ENCODE assay signal across 1 cellular context in genomic region chr14:56199095-56199975, GRCh38.
TF ChIP-seq lines count a peak whose summit lies in the region.

No MANE protein-coding gene starts in this region.

TF ChIP-seq in K562, 482 proteins besides CTCF, POLR2A, EP300 and RAD21 (continued from another document and continues in another):
- TF ChIP-seq ZNF507 (tag; conservative IDR thresholded peaks at IDR 0.05), result no peak
- no peak for TF ChIP-seq PTTG1 (tag; IDR thresholded peaks at IDR 0.05; ENCODE audit: low read depth)
- peak; percentile 35; the same call in 1 of the 2 replicates for TF ChIP-seq TEAD2 (tag; IDR thresholded peaks at IDR 0.05)
- TF ChIP-seq TARDBP (IDR thresholded peaks at IDR 0.05), result no peak
- TF ChIP-seq E2F3 (CRISPR knock-in tag; IDR thresholded peaks at IDR 0.05), result no peak
- TF ChIP-seq ZNF76 (CRISPR knock-in tag; IDR thresholded peaks at IDR 0.05; ENCODE audit: borderline replicate concordance), result no peak
- no peak for TF ChIP-seq STAT5A (IDR thresholded peaks at IDR 0.05; ENCODE audit: borderline replicate concordance, low read length)
- TF ChIP-seq HDAC1 (IDR thresholded peaks at IDR 0.05), result no peak
- TF ChIP-seq, protein P1, sequence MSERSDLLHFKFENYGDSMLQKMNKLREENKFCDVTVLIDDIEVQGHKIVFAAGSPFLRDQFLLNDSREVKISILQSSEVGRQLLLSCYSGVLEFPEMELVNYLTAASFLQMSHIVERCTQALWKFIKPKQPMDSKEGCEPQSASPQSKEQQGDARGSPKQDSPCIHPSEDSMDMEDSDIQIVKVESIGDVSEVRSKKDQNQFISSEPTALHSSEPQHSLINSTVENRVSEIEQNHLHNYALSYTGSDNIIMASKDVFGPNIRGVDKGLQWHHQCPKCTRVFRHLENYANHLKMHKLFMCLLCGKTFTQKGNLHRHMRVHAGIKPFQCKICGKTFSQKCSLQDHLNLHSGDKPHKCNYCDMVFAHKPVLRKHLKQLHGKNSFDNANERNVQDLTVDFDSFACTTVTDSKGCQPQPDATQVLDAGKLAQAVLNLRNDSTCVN (CRISPR knock-in tag; IDR thresholded peaks at IDR 0.05), result no peak
- peak; percentile 59; the same call in 1 of the 2 replicates for TF ChIP-seq GTF2A2 (tag; IDR thresholded peaks at IDR 0.05)
- TF ChIP-seq NFRKB (IDR thresholded peaks at IDR 0.05; ENCODE audit: low read depth), result peak; percentile 68; the same call in 1 of the 2 replicates
- no peak for TF ChIP-seq ZNF586 (CRISPR knock-in tag; conservative IDR thresholded peaks at IDR 0.05)
- TF ChIP-seq, protein P2, sequence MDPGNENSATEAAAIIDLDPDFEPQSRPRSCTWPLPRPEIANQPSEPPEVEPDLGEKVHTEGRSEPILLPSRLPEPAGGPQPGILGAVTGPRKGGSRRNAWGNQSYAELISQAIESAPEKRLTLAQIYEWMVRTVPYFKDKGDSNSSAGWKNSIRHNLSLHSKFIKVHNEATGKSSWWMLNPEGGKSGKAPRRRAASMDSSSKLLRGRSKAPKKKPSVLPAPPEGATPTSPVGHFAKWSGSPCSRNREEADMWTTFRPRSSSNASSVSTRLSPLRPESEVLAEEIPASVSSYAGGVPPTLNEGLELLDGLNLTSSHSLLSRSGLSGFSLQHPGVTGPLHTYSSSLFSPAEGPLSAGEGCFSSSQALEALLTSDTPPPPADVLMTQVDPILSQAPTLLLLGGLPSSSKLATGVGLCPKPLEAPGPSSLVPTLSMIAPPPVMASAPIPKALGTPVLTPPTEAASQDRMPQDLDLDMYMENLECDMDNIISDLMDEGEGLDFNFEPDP (CRISPR knock-in tag; IDR thresholded peaks at IDR 0.05), result no peak
- no peak for TF ChIP-seq HDAC2 (IDR thresholded peaks at IDR 0.05)
- TF ChIP-seq NR4A1 (CRISPR knock-in tag; IDR thresholded peaks at IDR 0.05), result no peak
- TF ChIP-seq NR4A1 (tag; IDR thresholded peaks at IDR 0.05), result no peak
- TF ChIP-seq EP400 (IDR thresholded peaks at IDR 0.05), result peak; percentile 19; the same call in 1 of the 2 replicates
- no peak for TF ChIP-seq XRCC5 (IDR thresholded peaks at IDR 0.05; ENCODE audit: low read depth, low read length)
- TF ChIP-seq, protein P3, sequence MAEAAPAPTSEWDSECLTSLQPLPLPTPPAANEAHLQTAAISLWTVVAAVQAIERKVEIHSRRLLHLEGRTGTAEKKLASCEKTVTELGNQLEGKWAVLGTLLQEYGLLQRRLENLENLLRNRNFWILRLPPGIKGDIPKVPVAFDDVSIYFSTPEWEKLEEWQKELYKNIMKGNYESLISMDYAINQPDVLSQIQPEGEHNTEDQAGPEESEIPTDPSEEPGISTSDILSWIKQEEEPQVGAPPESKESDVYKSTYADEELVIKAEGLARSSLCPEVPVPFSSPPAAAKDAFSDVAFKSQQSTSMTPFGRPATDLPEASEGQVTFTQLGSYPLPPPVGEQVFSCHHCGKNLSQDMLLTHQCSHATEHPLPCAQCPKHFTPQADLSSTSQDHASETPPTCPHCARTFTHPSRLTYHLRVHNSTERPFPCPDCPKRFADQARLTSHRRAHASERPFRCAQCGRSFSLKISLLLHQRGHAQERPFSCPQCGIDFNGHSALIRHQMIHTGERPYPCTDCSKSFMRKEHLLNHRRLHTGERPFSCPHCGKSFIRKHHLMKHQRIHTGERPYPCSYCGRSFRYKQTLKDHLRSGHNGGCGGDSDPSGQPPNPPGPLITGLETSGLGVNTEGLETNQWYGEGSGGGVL (CRISPR knock-in tag; IDR thresholded peaks at IDR 0.05), result no peak
- TF ChIP-seq IFI16 (CRISPR knock-in tag; IDR thresholded peaks at IDR 0.05), result no peak
- TF ChIP-seq PTRF (tag; IDR thresholded peaks at IDR 0.05), result no peak
- TF ChIP-seq KAT8 (IDR thresholded peaks at IDR 0.05; ENCODE audit: low read depth), result no peak
- no peak for TF ChIP-seq HMG20B (CRISPR knock-in tag; IDR thresholded peaks at IDR 0.05)
- TF ChIP-seq GABPB2 (CRISPR knock-in tag; conservative IDR thresholded peaks at IDR 0.05), result no peak
- no peak for TF ChIP-seq MIER1 (IDR thresholded peaks at IDR 0.05; ENCODE audit: low read depth)
- TF ChIP-seq, protein P4, sequence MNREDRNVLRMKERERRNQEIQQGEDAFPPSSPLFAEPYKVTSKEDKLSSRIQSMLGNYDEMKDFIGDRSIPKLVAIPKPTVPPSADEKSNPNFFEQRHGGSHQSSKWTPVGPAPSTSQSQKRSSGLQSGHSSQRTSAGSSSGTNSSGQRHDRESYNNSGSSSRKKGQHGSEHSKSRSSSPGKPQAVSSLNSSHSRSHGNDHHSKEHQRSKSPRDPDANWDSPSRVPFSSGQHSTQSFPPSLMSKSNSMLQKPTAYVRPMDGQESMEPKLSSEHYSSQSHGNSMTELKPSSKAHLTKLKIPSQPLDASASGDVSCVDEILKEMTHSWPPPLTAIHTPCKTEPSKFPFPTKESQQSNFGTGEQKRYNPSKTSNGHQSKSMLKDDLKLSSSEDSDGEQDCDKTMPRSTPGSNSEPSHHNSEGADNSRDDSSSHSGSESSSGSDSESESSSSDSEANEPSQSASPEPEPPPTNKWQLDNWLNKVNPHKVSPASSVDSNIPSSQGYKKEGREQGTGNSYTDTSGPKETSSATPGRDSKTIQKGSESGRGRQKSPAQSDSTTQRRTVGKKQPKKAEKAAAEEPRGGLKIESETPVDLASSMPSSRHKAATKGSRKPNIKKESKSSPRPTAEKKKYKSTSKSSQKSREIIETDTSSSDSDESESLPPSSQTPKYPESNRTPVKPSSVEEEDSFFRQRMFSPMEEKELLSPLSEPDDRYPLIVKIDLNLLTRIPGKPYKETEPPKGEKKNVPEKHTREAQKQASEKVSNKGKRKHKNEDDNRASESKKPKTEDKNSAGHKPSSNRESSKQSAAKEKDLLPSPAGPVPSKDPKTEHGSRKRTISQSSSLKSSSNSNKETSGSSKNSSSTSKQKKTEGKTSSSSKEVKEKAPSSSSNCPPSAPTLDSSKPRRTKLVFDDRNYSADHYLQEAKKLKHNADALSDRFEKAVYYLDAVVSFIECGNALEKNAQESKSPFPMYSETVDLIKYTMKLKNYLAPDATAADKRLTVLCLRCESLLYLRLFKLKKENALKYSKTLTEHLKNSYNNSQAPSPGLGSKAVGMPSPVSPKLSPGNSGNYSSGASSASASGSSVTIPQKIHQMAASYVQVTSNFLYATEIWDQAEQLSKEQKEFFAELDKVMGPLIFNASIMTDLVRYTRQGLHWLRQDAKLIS (CRISPR knock-in tag; IDR thresholded peaks at IDR 0.05), result no peak
- peak; percentile 51 to 64; a peak in 2 of 4 replicates for TF ChIP-seq FOXK2 (conservative IDR thresholded peaks at IDR 0.05 in 1 of 2, IDR thresholded peaks at IDR 0.05 in 1 of 2; ENCODE audit: low read depth in 2 of 2)
- no peak for TF ChIP-seq RBM25 (IDR thresholded peaks at IDR 0.05; ENCODE audit: low read depth, low read length, severe bottlenecking)
- TF ChIP-seq MTA3 (IDR thresholded peaks at IDR 0.05; ENCODE audit: borderline replicate concordance), result no peak
- TF ChIP-seq ARID4B (CRISPR knock-in tag; IDR thresholded peaks at IDR 0.05), result no peak
- TF ChIP-seq ZNF280B (CRISPR knock-in tag; IDR thresholded peaks at IDR 0.05), result no peak
- TF ChIP-seq SRSF3 (IDR thresholded peaks at IDR 0.05; ENCODE audit: insufficient read depth, low read length), result no peak
- TF ChIP-seq ZC3H4 (CRISPR knock-in tag; IDR thresholded peaks at IDR 0.05; ENCODE audit: borderline replicate concordance), result no peak
- TF ChIP-seq, protein P5, sequence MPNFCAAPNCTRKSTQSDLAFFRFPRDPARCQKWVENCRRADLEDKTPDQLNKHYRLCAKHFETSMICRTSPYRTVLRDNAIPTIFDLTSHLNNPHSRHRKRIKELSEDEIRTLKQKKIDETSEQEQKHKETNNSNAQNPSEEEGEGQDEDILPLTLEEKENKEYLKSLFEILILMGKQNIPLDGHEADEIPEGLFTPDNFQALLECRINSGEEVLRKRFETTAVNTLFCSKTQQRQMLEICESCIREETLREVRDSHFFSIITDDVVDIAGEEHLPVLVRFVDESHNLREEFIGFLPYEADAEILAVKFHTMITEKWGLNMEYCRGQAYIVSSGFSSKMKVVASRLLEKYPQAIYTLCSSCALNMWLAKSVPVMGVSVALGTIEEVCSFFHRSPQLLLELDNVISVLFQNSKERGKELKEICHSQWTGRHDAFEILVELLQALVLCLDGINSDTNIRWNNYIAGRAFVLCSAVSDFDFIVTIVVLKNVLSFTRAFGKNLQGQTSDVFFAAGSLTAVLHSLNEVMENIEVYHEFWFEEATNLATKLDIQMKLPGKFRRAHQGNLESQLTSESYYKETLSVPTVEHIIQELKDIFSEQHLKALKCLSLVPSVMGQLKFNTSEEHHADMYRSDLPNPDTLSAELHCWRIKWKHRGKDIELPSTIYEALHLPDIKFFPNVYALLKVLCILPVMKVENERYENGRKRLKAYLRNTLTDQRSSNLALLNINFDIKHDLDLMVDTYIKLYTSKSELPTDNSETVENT (CRISPR knock-in tag; IDR thresholded peaks at IDR 0.05), result no peak
- 0 out of 4 replicates have a peak, but pooled peaks of 1 of the 2 experiments have one; percentile 26 for TF ChIP-seq TRIM24 (IDR thresholded peaks at IDR 0.05)
- no peak for TF ChIP-seq FOXA1 (IDR thresholded peaks at IDR 0.05; ENCODE audit: borderline replicate concordance)
- TF ChIP-seq, protein P6, sequence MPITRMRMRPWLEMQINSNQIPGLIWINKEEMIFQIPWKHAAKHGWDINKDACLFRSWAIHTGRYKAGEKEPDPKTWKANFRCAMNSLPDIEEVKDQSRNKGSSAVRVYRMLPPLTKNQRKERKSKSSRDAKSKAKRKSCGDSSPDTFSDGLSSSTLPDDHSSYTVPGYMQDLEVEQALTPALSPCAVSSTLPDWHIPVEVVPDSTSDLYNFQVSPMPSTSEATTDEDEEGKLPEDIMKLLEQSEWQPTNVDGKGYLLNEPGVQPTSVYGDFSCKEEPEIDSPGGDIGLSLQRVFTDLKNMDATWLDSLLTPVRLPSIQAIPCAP (CRISPR knock-in tag; IDR thresholded peaks at IDR 0.05; ENCODE audit: borderline replicate concordance), result no peak
- TF ChIP-seq PML (IDR thresholded peaks at IDR 0.05; ENCODE audit: low read length), result peak; percentile 31; the same call in 1 of the 2 replicates
- TF ChIP-seq CEBPZ (IDR thresholded peaks at IDR 0.05; ENCODE audit: borderline replicate concordance, low read depth, low read length), result no peak
- TF ChIP-seq ZKSCAN8 (CRISPR knock-in tag; IDR thresholded peaks at IDR 0.05), result peak; percentile 68
